Comparison of ENCODE assay signal across 20 cellular contexts in genomic region chr18:80136679-80137078, GRCh38. TPM values are rescaled to one million over a fixed set of nuclear protein-coding genes. Genes with fewer than 3 reads are reported as not detected.
A peak's percentile ranks its signal among the peaks of the same experiment; 100 is the strongest.
DNase-seq lines count a peak whose midpoint lies in the region; ATAC-seq and TF ChIP-seq lines count a peak whose summit lies in the region.
"Had no signal": no experiment of that assay in that cellular context is flagged by ENCODE, and none has a peak within 500 bp of the region (broad histone marks: within the 10 kb centered on the region; RNA-seq: fewer than 3 reads in every experiment).

No MANE protein-coding gene starts in this region.

- H3K23ac ChIP-seq in mesendoderm (ENCODE audit: low read length), result no peak overlapping the region

- TF ChIP-seq EP300 in SK-N-SH (IDR thresholded peaks at IDR 0.05; ENCODE audit: borderline replicate concordance in 1 of 2, low read depth in 1 of 2, low read length in 1 of 2) (no peak), ovary (IDR thresholded peaks at IDR 0.05) (no peak)

- H3K4me3 Mint-ChIP-seq in endodermal cell, result no peak overlapping the region
- H3K4me3 Mint-ChIP-seq in GM23338, result no peak overlapping the region
- H3K4me3 Mint-ChIP-seq: CD4-positive, alpha-beta T cell; HFFc6 had no signal

- H3K4me1 ChIP-seq in SK-N-SH (ENCODE audit: control insufficient read depth in 1 of 2, insufficient read depth in 2 of 2, low read depth in 1 of 2, low read length in 1 of 2) (peaks cover 4 to 12% of the 10 kb centered on the region in 2 experiments; a peak in 1 of 4 replicates), endodermal cell (ENCODE audit: control insufficient read depth, insufficient read depth, low read length) (no peaks in the 10 kb centered on the region), mesendoderm (ENCODE audit: control insufficient read depth, low read depth, low read length) (no peaks in the 10 kb centered on the region), ovary (ENCODE audit: insufficient read depth) (no peaks in the 10 kb centered on the region), GM23338 (ENCODE audit: insufficient read depth) (no peaks in the 10 kb centered on the region)
- H3K4me1 ChIP-seq: A549, Caco-2 had no signal

- no peak for ATAC-seq in SK-N-SH treated with all-trans-retinoic acid at 6 μM for 48 hours
- ATAC-seq in GM23338, result no peak
- ATAC-seq: A549, GM12878, HCT116 had no signal

- no peak overlapping the region for H4K8ac ChIP-seq in mesendoderm (ENCODE audit: low read depth, low read length)

- no peak overlapping the region for H2BK120ac ChIP-seq in mesendoderm (ENCODE audit: low read depth, low read length)

- no peak overlapping the region for H2AK5ac ChIP-seq in mesendoderm (ENCODE audit: low read length)

- H3K18ac ChIP-seq in mesendoderm (ENCODE audit: low read length), result no peak overlapping the region

- H3K4me2 ChIP-seq in SK-N-SH (no peak overlapping the region), mesendoderm (ENCODE audit: low read length) (no peak overlapping the region), GM23338 (no peak overlapping the region)
- H3K4me2 ChIP-seq: A549 had no signal

- no peaks in the 10 kb centered on the region for H3K27me3 ChIP-seq in SK-N-SH (ENCODE audit: insufficient read depth)
- H3K27me3 ChIP-seq in endodermal cell (ENCODE audit: control insufficient read depth, insufficient read depth, low read length, poor library complexity, severe bottlenecking), result no peaks in the 10 kb centered on the region
- no peaks in the 10 kb centered on the region for H3K27me3 ChIP-seq in mesendoderm (ENCODE audit: insufficient read depth, low read length, poor library complexity)
- no peaks in the 10 kb centered on the region for H3K27me3 ChIP-seq in ovary
- no peaks in the 10 kb centered on the region for H3K27me3 ChIP-seq in GM23338 (ENCODE audit: insufficient read depth)

- no peak overlapping the region for H2BK15ac ChIP-seq in mesendoderm (replicated peaks; ENCODE audit: low read depth)

- H3K36me3 Mint-ChIP-seq in endodermal cell (ENCODE audit: low read depth) (peaks cover 76% of the 10 kb centered on the region), GM23338 (ENCODE audit: low read depth) (peaks cover 78% of the 10 kb centered on the region)

- H3K4me1 Mint-ChIP-seq in endodermal cell (peaks cover 5% of the 10 kb centered on the region), GM23338 (0 out of 3 replicates have a peak, but pooled peaks cover 4% of the 10 kb centered on the region)

- H2AFZ ChIP-seq in SK-N-SH (ENCODE audit: low read depth) (no peak overlapping the region), GM23338 (no peak overlapping the region)

- H3K4ac ChIP-seq in mesendoderm (ENCODE audit: low read depth, low read length), result no peak overlapping the region

- TF ChIP-seq POLR2A in ovary (IDR thresholded peaks at IDR 0.05), result no peak

- H3K9me2 ChIP-seq in SK-N-SH, result no peaks in the 10 kb centered on the region
- H3K9me2 ChIP-seq in GM23338 (ENCODE audit: insufficient read depth), result no peaks in the 10 kb centered on the region

- no peak for TF ChIP-seq RAD21 in SK-N-SH (IDR thresholded peaks at IDR 0.05; ENCODE audit: low read length)

- H3K4me3 ChIP-seq in SK-N-SH (ENCODE audit: low read depth in 2 of 2, low read length in 1 of 2) (no peak overlapping the region), endodermal cell (ENCODE audit: low read length) (no peak overlapping the region), mesendoderm (ENCODE audit: low read length) (no peak overlapping the region), ovary (no peak overlapping the region), GM23338 (no peak overlapping the region)
- H3K4me3 ChIP-seq: A549, GM12878 had no signal

- no peaks in the 10 kb centered on the region for H3F3A ChIP-seq in SK-N-SH (replicated peaks; ENCODE audit: insufficient read depth)
- H3F3A ChIP-seq in GM23338 (replicated peaks; ENCODE audit: low read depth), result no peaks in the 10 kb centered on the region

- no peak overlapping the region for H3K56ac ChIP-seq in mesendoderm (ENCODE audit: low read length)

- no peak for TF ChIP-seq CTCF in SK-N-SH (IDR thresholded peaks at IDR 0.05)
- no peak for TF ChIP-seq CTCF in endodermal cell (conservative IDR thresholded peaks at IDR 0.05)
- TF ChIP-seq CTCF in ovary (IDR thresholded peaks at IDR 0.05), result no peak
- no peak for TF ChIP-seq CTCF in GM23338 (conservative IDR thresholded peaks at IDR 0.05; ENCODE audit: low read depth in 2 of 2)

- H3K9me3 ChIP-seq in SK-N-SH (no peaks in the 10 kb centered on the region), endodermal cell (ENCODE audit: control insufficient read depth, low read length) (no peaks in the 10 kb centered on the region), ovary (no peaks in the 10 kb centered on the region)
- H3K9me3 ChIP-seq: A549, Caco-2 had no signal

- intact Hi-C loops in ovary (cut with DNase I), result no loop called here

- H2BK5ac ChIP-seq in mesendoderm (ENCODE audit: low read length), result no peak overlapping the region

- no peak overlapping the region; a peak in 1 of 4 replicates for H3K27ac ChIP-seq in SK-N-SH (ENCODE audit: low read depth in 2 of 2, low read length in 1 of 2)
- H3K27ac ChIP-seq in endodermal cell (ENCODE audit: low read depth, low read length), result no peak overlapping the region
- H3K27ac ChIP-seq in mesendoderm (ENCODE audit: low read depth, low read length), result no peak overlapping the region
- H3K27ac ChIP-seq in ovary, result no peak overlapping the region
- H3K27ac ChIP-seq in GM23338 (ENCODE audit: low read depth), result no peak overlapping the region
- H3K27ac ChIP-seq: 22Rv1, A549, C4-2B, HL-60 had no signal

- no peaks in the 10 kb centered on the region for H3K27me3 Mint-ChIP-seq in endodermal cell (ENCODE audit: insufficient read depth)
- H3K27me3 Mint-ChIP-seq in GM23338 (ENCODE audit: insufficient read depth, low read depth, poor library complexity), result peaks cover 3% of the 10 kb centered on the region
- H3K27me3 Mint-ChIP-seq: CD4-positive, alpha-beta T cell had no signal

- H3K79me2 ChIP-seq in SK-N-SH (ENCODE audit: insufficient read depth) (peaks cover 38% of the 10 kb centered on the region), mesendoderm (ENCODE audit: control insufficient read depth, insufficient read depth, low read length) (peaks cover 3% of the 10 kb centered on the region), GM23338 (replicated peaks; ENCODE audit: insufficient read depth) (peaks cover 49% of the 10 kb centered on the region)

- H3K9me3 Mint-ChIP-seq in endodermal cell (no peaks in the 10 kb centered on the region), GM23338 (no peaks in the 10 kb centered on the region)
- H3K9me3 Mint-ChIP-seq: CD4-positive, alpha-beta T cell; HFFc6 had no signal

- H3K36me3 ChIP-seq in SK-N-SH (replicated peaks in 1 of 2; ENCODE audit: control insufficient read depth in 1 of 2, insufficient read depth in 2 of 2, low read length in 1 of 2) (peaks cover 53 to 76% of the 10 kb centered on the region in 2 experiments), endodermal cell (ENCODE audit: control insufficient read depth, insufficient read depth, low read length) (peaks cover 89% of the 10 kb centered on the region), mesendoderm (ENCODE audit: control insufficient read depth, insufficient read depth, low read length) (peaks cover 7% of the 10 kb centered on the region), ovary (no peaks in the 10 kb centered on the region), GM23338 (ENCODE audit: insufficient read depth) (peaks cover 22% of the 10 kb centered on the region)

- 92% methylated on average over 7 of the region's 8 CpGs for WGBS in SK-N-SH (ENCODE audit: low lambda C conversion rate)
- WGBS in endodermal cell (ENCODE audit: insufficient coverage in 1 of 2, insufficient read length in 1 of 2), 2 experiments, result 75 to 84% methylated on average over 5 to 8 of the region's 8 CpGs
- no CpG with 5 or more reads among the region's 8 CpGs for WGBS in mesendoderm (ENCODE audit: extremely low coverage, insufficient coverage, low lambda C conversion rate)
- 61 to 79% (median 67%) methylated on average over 6 to 8 of the region's 8 CpGs for WGBS in ovary, 3 donors

- no peak overlapping the region for H4K5ac ChIP-seq in mesendoderm (ENCODE audit: low read length)

- no peak overlapping the region for H3K27ac Mint-ChIP-seq in endodermal cell
- no peak overlapping the region for H3K27ac Mint-ChIP-seq in GM23338
- H3K27ac Mint-ChIP-seq: CD4-positive, alpha-beta T cell; HFFc6 had no signal

- H3K9ac ChIP-seq in SK-N-SH, result no peak overlapping the region
- H3K9ac ChIP-seq in endodermal cell (ENCODE audit: extremely low read depth, low read length, poor library complexity, severe bottlenecking), result no peak overlapping the region
- H3K9ac ChIP-seq in mesendoderm (ENCODE audit: low read length), result no peak overlapping the region

- DNase-seq in SK-N-SH (peak; percentile 28), endodermal cell (peak; percentile 43), mesendoderm (peak; percentile 65), ovary (no peak), NCI-H526 treated with DMSO at 0.1 percent for 48 hours (lab: John Stamatoyannopoulos, UW) (no peak), GM23338 (ENCODE audit: low spot score) (no peak)
- DNase-seq: AML-193; Caco-2; CD4-positive, alpha-beta T cell; DMS79 treated with DMSO at 0.1 percent for 48 hours; GOT3; H7; HFFc6 had no signal

- H4K20me1 ChIP-seq in SK-N-SH (ENCODE audit: insufficient read depth) (peaks cover 5% of the 10 kb centered on the region; the same call in 1 of the 2 replicates), GM23338 (replicated peaks; ENCODE audit: insufficient read depth) (peaks cover 33% of the 10 kb centered on the region)

- H3K79me1 ChIP-seq in mesendoderm (ENCODE audit: low read length), result peaks cover 17% of the 10 kb centered on the region

- POLR2A ChIA-PET in SK-N-SH (lab: Yijun Ruan, JAX), result no interaction called here

- CTCF ChIA-PET in SK-N-SH (lab: Yijun Ruan, JAX), result no interaction called here

TF ChIP-seq in SK-N-SH treated with all-trans-retinoic acid at 6 μM for 48 hours, 23 proteins besides CTCF, POLR2A, EP300 and RAD21 (continues in another document):
- TF ChIP-seq ARNTL (CRISPR knock-in tag; IDR thresholded peaks at IDR 0.05; ENCODE audit: borderline replicate concordance, low read depth), result no peak
- TF ChIP-seq TOX (CRISPR knock-in tag; IDR thresholded peaks at IDR 0.05; ENCODE audit: borderline replicate concordance), result no peak
- TF ChIP-seq RARB (CRISPR knock-in tag; IDR thresholded peaks at IDR 0.05), result no peak

RNA-seq across cellular contexts. Expression of gene ADNP2, which starts 27.6 kb away (rescaled TPM):
- polyA plus RNA-seq in SK-N-SH (2012; rRNA removed) (4.3 and 4.6 TPM in 2 replicates), ovary (10 to 100 TPM in 1 of 2 donors, 1 to 10 TPM in 1; 6.7 to 16.7 TPM), GM23338 (2016; fragmentation: Nextera tagmentation; extraction: Ambion mirVana) (18.5 and 19.3 TPM in 2 replicates)
- polyA plus RNA-seq in SK-N-SH (2012; cell fraction: cytosol; rRNA removed), result 5.0 and 5.4 TPM in 2 replicates
- polyA plus RNA-seq in SK-N-SH (2012; cell fraction: nucleus; rRNA removed), result 10.7 and 12.3 TPM in 2 replicates
- total RNA-seq in endodermal cell (10 to 100 TPM; 38.4 to 51.0 TPM), ovary (10 to 100 TPM; 11.5 to 24.6 (median 17.0) TPM)
- 32.2 TPM for polyA plus RNA-seq in endodermal cell (2013, experiment 1 of 2)
- polyA plus RNA-seq in endodermal cell (2013, experiment 2 of 2), result 34.7 TPM
- 31.3 TPM for polyA plus RNA-seq in mesendoderm (2013, experiment 1 of 2)
- polyA plus RNA-seq in mesendoderm (2013, experiment 2 of 2), result 30.6 TPM
- 53.6 and 66.4 TPM in 2 replicates for total RNA-seq in GM23338 (2014; rRNA removed; shearing (Covaris generic))

Comparison
In these comparisons a context has a peak if more than half of its experiments do, and no peak if none do; other contexts are left out.
1. DNase-seq: peak in SK-N-SH (single experiment), endodermal cell (single experiment) and mesendoderm (single experiment); none in ovary (0 of 5), NCI-H526 treated with DMSO at 0.1 percent for 48 hours (single experiment) and GM23338 (single experiment).